8 cellular contexts compared by ENCODE assay signal in the genomic region with DNA sequence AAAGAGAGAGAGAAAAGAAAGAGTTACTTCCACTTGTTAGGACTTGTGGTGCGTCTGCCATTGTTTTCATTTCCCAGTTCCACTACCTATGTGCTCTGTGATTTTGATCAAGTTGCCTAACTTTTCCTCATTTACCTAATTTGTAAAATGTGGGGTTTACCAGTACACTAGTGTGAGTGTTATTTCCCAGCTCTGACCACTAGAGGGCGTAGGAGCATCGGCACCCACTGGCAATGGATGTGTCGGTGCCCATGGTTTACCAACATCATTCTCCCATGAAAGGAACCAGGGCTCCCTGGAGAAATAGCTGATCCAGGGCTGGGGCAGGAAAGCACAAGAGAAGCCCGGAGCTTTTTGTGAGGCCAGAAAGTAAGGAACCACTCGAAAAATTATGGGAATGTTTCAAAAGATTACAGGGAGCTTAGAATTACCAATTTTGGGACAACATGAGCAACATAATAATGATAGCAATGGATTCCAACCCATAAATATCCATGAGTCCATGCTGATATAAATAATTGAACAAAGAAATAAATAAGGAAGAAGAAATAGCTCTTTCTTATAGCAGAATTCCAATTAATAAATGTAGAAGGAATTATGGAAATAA. TPM values are rescaled to one million over a fixed set of nuclear protein-coding genes. Genes with fewer than 3 reads are reported as not detected.
DNase-seq lines count a peak whose midpoint lies in the region; ATAC-seq, FAIRE-seq and TF ChIP-seq lines count a peak whose summit lies in the region.

No MANE protein-coding gene starts in this region.

- H3K4me3 ChIP-seq in AG10803 (ENCODE audit: low read length) (no peak overlapping the region), endothelial cell of umbilical vein (replicated peaks in 1 of 3; ENCODE audit: insufficient read depth in 1 of 3, low read depth in 1 of 3, low read length in 3 of 3) (no peak overlapping the region)

- FAIRE-seq in H54 (lab: Jason Lieb, UNC) (peak; percentile 75), endothelial cell of umbilical vein (lab: Jason Lieb, UNC) (peak; percentile 88)

- no peaks in the 10 kb centered on the region for H3K36me3 ChIP-seq in endothelial cell of umbilical vein (ENCODE audit: control insufficient read depth in 2 of 2, extremely low read depth in 1 of 2, insufficient read depth in 2 of 2, low read length in 2 of 2)

- H4K20me1 ChIP-seq in endothelial cell of umbilical vein (replicated peaks; ENCODE audit: control insufficient read depth, extremely low read depth, insufficient read depth, low read length) = no peaks in the 10 kb centered on the region

- no peak for TF ChIP-seq POLR2A in H54 (IDR thresholded peaks at IDR 0.05; ENCODE audit: low read depth, low read length)
- TF ChIP-seq POLR2A in endothelial cell of umbilical vein (IDR thresholded peaks at IDR 0.05; ENCODE audit: low read depth, low read length) = no peak

- CTCF ChIA-PET in endothelial cell of umbilical vein (lab: Charles Lee) = interaction anchor here (0.8 to 3.2 kb wide), 27 partner anchors 9 to 185 kb away, joined by 3 to 45 read pairs (median 5); a partner anchor contains a TSS

- H3K4me2 ChIP-seq in endothelial cell of umbilical vein (ENCODE audit: insufficient read depth, low read length) = no peak overlapping the region

- H3K4me3 Mint-ChIP-seq in naive B cell = no peak overlapping the region

- DNase-seq in AG10803 (ENCODE audit: low read depth) (peak; percentile 49), H54 (ENCODE audit: insufficient read length, low spot score) (peak; percentile 83), NCI-H526 (lab: John Stamatoyannopoulos, UW) (peak; percentile 39 to 73), endothelial cell of umbilical vein (ENCODE audit: low read depth, low spot score) (peak; percentile 54), naive B cell (peak; percentile 51)
- DNase-seq in activated CD8-positive, alpha-beta memory T cell treated with anti-CD3 and anti-CD28 coated beads for 48 hours (ENCODE audit: low read depth in 2 of 3, low spot score in 2 of 3) = peak in 2 of 3 experiments; percentile 32 to 66
- DNase-seq in stimulated activated naive CD4-positive, alpha-beta T cell (lab: John Stamatoyannopoulos, UW) = peak; percentile 16 to 81 (median 59)

- H3K9me3 ChIP-seq in endothelial cell of umbilical vein (replicated peaks; ENCODE audit: control insufficient read depth, insufficient read depth, low read length) = no peaks in the 10 kb centered on the region

- H2AFZ ChIP-seq in endothelial cell of umbilical vein (ENCODE audit: low read depth, low read length) = no peak overlapping the region

- peaks cover 20 to 48% (median 39%) of the 10 kb centered on the region in 3 donors for H3K27me3 Mint-ChIP-seq in naive B cell

- no peak overlapping the region for H3K9ac ChIP-seq in endothelial cell of umbilical vein (replicated peaks; ENCODE audit: extremely low read depth, insufficient read depth, low read length)

- POLR2A ChIA-PET in endothelial cell of umbilical vein (lab: Charles Lee) = no interaction called here

- H3K27ac Mint-ChIP-seq in naive B cell = peak overlapping the region in 2 of 6 donors; percentile 17 to 42

- H3K9me3 Mint-ChIP-seq in naive B cell = peaks cover 0 to 4% (median 0%) of the 10 kb centered on the region in 7 donors

- H3K4me1 Mint-ChIP-seq in naive B cell = peaks cover 0 to 5% (median 0%) of the 10 kb centered on the region in 3 donors

- dilution Hi-C loops in endothelial cell of umbilical vein (cut with MboI; ENCODE audit: extremely low pct_ligation_motif_present, low sequenced_read_pairs) = no loop called here

- intact Hi-C loops in endothelial cell of umbilical vein (cut with micrococcal nuclease) = loop anchor here (2.0 kb wide), 1 partner anchor 49 kb away; no protein-coding TSS in a partner anchor

- no peaks in the 10 kb centered on the region for H3K79me2 ChIP-seq in endothelial cell of umbilical vein (ENCODE audit: control insufficient read depth, insufficient read depth, low read length)

- ATAC-seq in naive B cell (ENCODE audit: low read depth in 2 of 2) = peak; percentile 52 to 70
- ATAC-seq in GM18502 (IDR thresholded peaks at IDR 0.05; ENCODE audit: poor library complexity, unreplicated experiment) = no peak

- no peaks in the 10 kb centered on the region for H3K36me3 Mint-ChIP-seq in naive B cell

- TF ChIP-seq CTCF in AG10803 (conservative IDR thresholded peaks at IDR 0.05; ENCODE audit: low read length) (peak; percentile 94), endothelial cell of umbilical vein (IDR thresholded peaks at IDR 0.05; ENCODE audit: extremely low read depth in 1 of 2, insufficient read depth in 1 of 2, low read depth in 1 of 2, low read length in 2 of 2) (peak; percentile 82 to 83)

- no peak overlapping the region for H3K27ac ChIP-seq in endothelial cell of umbilical vein (ENCODE audit: insufficient read depth, low read depth, low read length)

- no TSS peak for BruUV-seq in endothelial cell of umbilical vein (replicated peaks; lab: Mats Ljungman, UMichigan)

- peaks cover 1 to 2% of the 10 kb centered on the region in 2 experiments for H3K27me3 ChIP-seq in endothelial cell of umbilical vein (ENCODE audit: control insufficient read depth in 2 of 2, insufficient read depth in 2 of 2, low read length in 2 of 2)

- H3K4me1 ChIP-seq in endothelial cell of umbilical vein (ENCODE audit: control insufficient read depth, extremely low read depth, insufficient read depth, low read length) = no peaks in the 10 kb centered on the region

- H3K9me1 ChIP-seq in endothelial cell of umbilical vein (replicated peaks; ENCODE audit: control insufficient read depth, extremely low read depth, insufficient read depth, low read length) = no peaks in the 10 kb centered on the region

TF ChIP-seq in endothelial cell of umbilical vein, 7 proteins besides CTCF, POLR2A, EP300 and RAD21:
- no peak for TF ChIP-seq FOS (IDR thresholded peaks at IDR 0.05; ENCODE audit: borderline replicate concordance, insufficient read depth, low read length)
- TF ChIP-seq, protein P1, sequence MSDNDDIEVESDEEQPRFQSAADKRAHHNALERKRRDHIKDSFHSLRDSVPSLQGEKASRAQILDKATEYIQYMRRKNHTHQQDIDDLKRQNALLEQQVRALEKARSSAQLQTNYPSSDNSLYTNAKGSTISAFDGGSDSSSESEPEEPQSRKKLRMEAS (IDR thresholded peaks at IDR 0.05; ENCODE audit: insufficient read depth, insufficient read length) = no peak
- no peak for TF ChIP-seq MYC (IDR thresholded peaks at IDR 0.05; ENCODE audit: low read depth, low read length)
- TF ChIP-seq JUN (IDR thresholded peaks at IDR 0.05; ENCODE audit: borderline replicate concordance, insufficient read depth, insufficient read length, low read depth) = no peak
- TF ChIP-seq POLR2AphosphoS5 (IDR thresholded peaks at IDR 0.05; ENCODE audit: insufficient read depth, low read depth, low read length) = no peak
- TF ChIP-seq GATA2 (IDR thresholded peaks at IDR 0.05; ENCODE audit: insufficient read depth, insufficient read length, low read depth, low read length) = no peak
- no peak for TF ChIP-seq EZH2 (IDR thresholded peaks at IDR 0.05; ENCODE audit: borderline replicate concordance, low read depth, low read length, severe bottlenecking)

RNA-seq across cellular contexts. Expression of a gene that starts 15.1 kb away (rescaled TPM):
- not detected in 2 replicates for total RNA-seq in endothelial cell of umbilical vein
- not detected in 2 replicates for polyA plus RNA-seq in endothelial cell of umbilical vein
- polyA plus RNA-seq in endothelial cell of umbilical vein (2011; cell fraction: cytosol; rRNA removed) = not detected in 2 replicates
- polyA plus RNA-seq in endothelial cell of umbilical vein (2011; cell fraction: nucleus; rRNA removed) = not detected in 2 replicates
- polyA plus RNA-seq in endothelial cell of umbilical vein (2012) = not detected in 2 replicates
- not detected in 2 replicates for polyA minus RNA-seq in endothelial cell of umbilical vein
- polyA minus RNA-seq in endothelial cell of umbilical vein (2011; cell fraction: cytosol; rRNA and poly(A)+ RNA removed) = not detected
- polyA minus RNA-seq in endothelial cell of umbilical vein (2011; cell fraction: nucleus; rRNA and poly(A)+ RNA removed) = not detected in 2 replicates
- under 1 TPM in 1 of 6 donors, not detected in 5; 0.44 TPM for polyA plus RNA-seq in naive B cell (ENCODE audit: low read depth in 6 of 6)

RNA-seq across cellular contexts. Expression of a gene that starts 46.1 kb away (rescaled TPM):
- total RNA-seq in endothelial cell of umbilical vein = not detected in 2 replicates
- polyA plus RNA-seq in endothelial cell of umbilical vein (0.03 TPM in 1 of 2 replicates, not detected in the other), naive B cell (ENCODE audit: low read depth in 6 of 6) (not detected)
- not detected in 2 replicates for polyA plus RNA-seq in endothelial cell of umbilical vein (2011; cell fraction: cytosol; rRNA removed)
- polyA plus RNA-seq in endothelial cell of umbilical vein (2011; cell fraction: nucleus; rRNA removed) = not detected in 2 replicates
- polyA plus RNA-seq in endothelial cell of umbilical vein (2012) = not detected in 2 replicates
- not detected in 2 replicates for polyA minus RNA-seq in endothelial cell of umbilical vein
- not detected for polyA minus RNA-seq in endothelial cell of umbilical vein (2011; cell fraction: cytosol; rRNA and poly(A)+ RNA removed)
- not detected in 2 replicates for polyA minus RNA-seq in endothelial cell of umbilical vein (2011; cell fraction: nucleus; rRNA and poly(A)+ RNA removed)
